19 cellular contexts compared by ENCODE assay signal in the genomic region with DNA sequence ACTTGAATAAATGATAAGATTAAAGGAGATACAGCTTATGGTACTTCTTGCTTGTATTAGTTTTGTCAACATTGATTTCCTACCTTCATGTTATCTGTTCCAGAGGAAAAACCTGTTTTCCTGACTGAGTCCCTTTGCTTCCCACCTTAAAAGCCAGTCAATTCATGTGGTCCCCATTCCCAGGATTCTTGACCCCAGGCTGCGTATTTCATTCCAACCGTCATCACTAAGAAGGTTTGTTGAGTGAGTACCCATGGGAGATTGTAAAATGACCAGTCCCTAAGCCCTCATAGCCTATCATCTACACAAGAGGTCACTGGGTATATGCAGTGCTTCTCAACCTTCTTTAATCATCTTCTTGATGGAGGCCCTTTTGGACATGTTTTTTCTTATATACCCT. TPM values are rescaled to one million over a fixed set of nuclear protein-coding genes. Genes with fewer than 3 reads are reported as not detected.
DNase-seq lines count a peak whose midpoint lies in the region; ATAC-seq and TF ChIP-seq lines count a peak whose summit lies in the region.
"Had no signal": no experiment of that assay in that cellular context is flagged by ENCODE, and none has a peak within 500 bp of the region (broad histone marks: within the 10 kb centered on the region; RNA-seq: fewer than 3 reads in every experiment).

No MANE protein-coding gene starts in this region.

- no peak overlapping the region for H3K9ac ChIP-seq in HUES64 (ENCODE audit: low read depth, low read length)

- no peaks in the 10 kb centered on the region for H3K79me2 ChIP-seq in GM23338 (replicated peaks; ENCODE audit: insufficient read depth)
- H3K79me2 ChIP-seq in osteoblast (ENCODE audit: insufficient read depth, low read length): no peaks in the 10 kb centered on the region

- H3K4me1 ChIP-seq in GM23338 (ENCODE audit: insufficient read depth) (peaks cover 26% of the 10 kb centered on the region), HUES64 (ENCODE audit: insufficient read depth, low read length) (peaks cover 34% of the 10 kb centered on the region), osteoblast (ENCODE audit: insufficient read depth, low read length) (no peaks in the 10 kb centered on the region), psoas muscle (no peaks in the 10 kb centered on the region)
- H3K4me1 ChIP-seq: HAP-1 had no signal

- H3K27ac ChIP-seq in GM23338 (ENCODE audit: low read depth) (peak overlapping the region; percentile 82; the same call in 1 of the 2 replicates), HUES64 (ENCODE audit: low read depth, low read length) (peak overlapping the region; percentile 46; the same call in 1 of the 2 replicates), osteoblast (ENCODE audit: low read depth, low read length) (no peak overlapping the region), psoas muscle (no peak overlapping the region)
- H3K27ac ChIP-seq: A549 had no signal

- POLR2A ChIA-PET in activated CD8-positive, alpha-beta T cell treated with anti-CD3 and anti-CD28 coated beads, Interleukin-2, amount 10 ng/mL, durations not matched to agents 7 days and 5 days (lab: Charles Lee): no interaction called here

- H3K4me3 ChIP-seq in GM23338 (no peak overlapping the region), HUES64 (ENCODE audit: low read length) (no peak overlapping the region), osteoblast (ENCODE audit: insufficient read depth, low read length) (no peak overlapping the region), psoas muscle (no peak overlapping the region)
- H3K4me3 ChIP-seq: A549, HAP-1 had no signal

- no peak for ATAC-seq in GM23338
- ATAC-seq in activated CD8-positive, alpha-beta T cell treated with anti-CD3 and anti-CD28 coated beads, Interleukin-2, amount 10 ng/mL, durations not matched to agents 7 days and 5 days: no peak
- ATAC-seq in psoas muscle: no peak
- ATAC-seq: A549 had no signal

- no peaks in the 10 kb centered on the region for H3K36me3 ChIP-seq in GM23338 (ENCODE audit: insufficient read depth)
- H3K36me3 ChIP-seq in HUES64 (ENCODE audit: insufficient read depth, low read length): no peaks in the 10 kb centered on the region
- H3K36me3 ChIP-seq in osteoblast (ENCODE audit: insufficient read depth, low read length): no peaks in the 10 kb centered on the region
- no peaks in the 10 kb centered on the region for H3K36me3 ChIP-seq in psoas muscle (ENCODE audit: insufficient read depth in 1 of 2, low read depth in 1 of 2)
- H3K36me3 ChIP-seq: HAP-1 had no signal

- no CpG with 5 or more reads among the region's 2 CpGs for WGBS in HUES64
- 79 to 91% (median 88%) methylated on average over 2 of the region's 2 CpGs for WGBS in psoas muscle, 3 donors

- H4K20me1 ChIP-seq in GM23338 (replicated peaks; ENCODE audit: insufficient read depth): no peaks in the 10 kb centered on the region
- no peaks in the 10 kb centered on the region for H4K20me1 ChIP-seq in osteoblast (ENCODE audit: insufficient read depth, low read length)

- TF ChIP-seq CTCF in GM23338 (conservative IDR thresholded peaks at IDR 0.05; ENCODE audit: low read depth in 2 of 2) (no peak), osteoblast (IDR thresholded peaks at IDR 0.05; ENCODE audit: extremely low read depth, low read depth, low read length) (no peak), psoas muscle (IDR thresholded peaks at IDR 0.05) (no peak)

- H3K27ac Mint-ChIP-seq in GM23338: peak overlapping the region; percentile 66; the same call in 1 of the 2 replicates
- H3K27ac Mint-ChIP-seq in activated CD8-positive, alpha-beta T cell treated with anti-CD3 and anti-CD28 coated beads, Interleukin-2, amount 10 ng/mL, durations not matched to agents 7 days and 5 days: no peak overlapping the region
- H3K27ac Mint-ChIP-seq: CD4-positive, alpha-beta memory T cell; HFFc6 had no signal

- no peaks in the 10 kb centered on the region for H3F3A ChIP-seq in GM23338 (replicated peaks; ENCODE audit: low read depth)

- intact Hi-C loops in psoas muscle (cut with DNase I): no loop called here

- no peaks in the 10 kb centered on the region for H3K27me3 Mint-ChIP-seq in GM23338 (ENCODE audit: insufficient read depth, low read depth, poor library complexity)
- no peaks in the 10 kb centered on the region for H3K27me3 Mint-ChIP-seq in activated CD8-positive, alpha-beta T cell treated with anti-CD3 and anti-CD28 coated beads, Interleukin-2, amount 10 ng/mL, durations not matched to agents 7 days and 5 days (ENCODE audit: low read depth)

- H3K9me3 ChIP-seq in HUES64 (ENCODE audit: insufficient read depth, low read depth, low read length) (no peaks in the 10 kb centered on the region), osteoblast (ENCODE audit: low read depth, low read length) (no peaks in the 10 kb centered on the region), psoas muscle (no peaks in the 10 kb centered on the region)
- H3K9me3 ChIP-seq: A549, HAP-1 had no signal

- H3K4me2 ChIP-seq in GM23338: peak overlapping the region; percentile 46; the same call in 1 of the 2 replicates
- H3K4me2 ChIP-seq in osteoblast (ENCODE audit: insufficient read depth, low read length): no peak overlapping the region
- H3K4me2 ChIP-seq: A549 had no signal

- DNase-seq in GM23338 (ENCODE audit: low spot score) (no peak), islet precursor cell (peak; percentile 73), osteoblast (ENCODE audit: insufficient read length, low spot score, missing footprints) (peak; percentile 17), H4 (ENCODE audit: low spot score) (no peak), psoas muscle (no peak), NCI-H748 (lab: John Stamatoyannopoulos, UW; ENCODE audit: unreplicated experiment) (no peak)
- no peak for DNase-seq in activated CD8-positive, alpha-beta T cell treated with anti-CD3 and anti-CD28 coated beads, Interleukin-2, amount 10 ng/mL, durations not matched to agents 7 days and 5 days
- DNase-seq: 8988T; ACHN; C1 segment of cervical spinal cord; Calu3; CD4-positive, alpha-beta memory T cell; COR-L47; DMS53; DMS79 treated with DMSO at 0.1 percent for 48 hours; HFFc6 had no signal

- no peak overlapping the region for H3K4me3 Mint-ChIP-seq in GM23338
- no peak overlapping the region for H3K4me3 Mint-ChIP-seq in activated CD8-positive, alpha-beta T cell treated with anti-CD3 and anti-CD28 coated beads, Interleukin-2, amount 10 ng/mL, durations not matched to agents 7 days and 5 days
- H3K4me3 Mint-ChIP-seq: CD4-positive, alpha-beta memory T cell; HFFc6 had no signal

- no peaks in the 10 kb centered on the region for H3K9me2 ChIP-seq in GM23338 (ENCODE audit: insufficient read depth)

- H3K9me3 Mint-ChIP-seq in GM23338: no peaks in the 10 kb centered on the region; the same call in 1 of the 3 replicates
- H3K9me3 Mint-ChIP-seq in activated CD8-positive, alpha-beta T cell treated with anti-CD3 and anti-CD28 coated beads, Interleukin-2, amount 10 ng/mL, durations not matched to agents 7 days and 5 days (ENCODE audit: insufficient read depth): no peaks in the 10 kb centered on the region
- H3K9me3 Mint-ChIP-seq: HFFc6 had no signal

- CTCF ChIA-PET in activated CD8-positive, alpha-beta T cell treated with anti-CD3 and anti-CD28 coated beads, Interleukin-2, amount 10 ng/mL, durations not matched to agents 7 days and 5 days (lab: Charles Lee): no interaction called here

- H3K36me3 Mint-ChIP-seq in GM23338 (ENCODE audit: low read depth): no peaks in the 10 kb centered on the region; the same call in 1 of the 3 replicates
- no peaks in the 10 kb centered on the region for H3K36me3 Mint-ChIP-seq in activated CD8-positive, alpha-beta T cell treated with anti-CD3 and anti-CD28 coated beads, Interleukin-2, amount 10 ng/mL, durations not matched to agents 7 days and 5 days (ENCODE audit: low read depth)
- H3K36me3 Mint-ChIP-seq: CD4-positive, alpha-beta memory T cell had no signal

- peaks cover 16% of the 10 kb centered on the region for H3K4me1 Mint-ChIP-seq in GM23338
- no peaks in the 10 kb centered on the region for H3K4me1 Mint-ChIP-seq in activated CD8-positive, alpha-beta T cell treated with anti-CD3 and anti-CD28 coated beads, Interleukin-2, amount 10 ng/mL, durations not matched to agents 7 days and 5 days (ENCODE audit: low read depth)
- H3K4me1 Mint-ChIP-seq: CD4-positive, alpha-beta memory T cell had no signal

- H3K27me3 ChIP-seq in GM23338 (ENCODE audit: insufficient read depth): no peaks in the 10 kb centered on the region
- H3K27me3 ChIP-seq in HUES64 (ENCODE audit: insufficient read depth, low read length): no peaks in the 10 kb centered on the region
- H3K27me3 ChIP-seq in osteoblast (ENCODE audit: insufficient read depth, low read length): no peaks in the 10 kb centered on the region
- H3K27me3 ChIP-seq in psoas muscle (ENCODE audit: insufficient read depth in 3 of 3, low read length in 2 of 3): peaks cover 0 to 3% (median 0%) of the 10 kb centered on the region in 3 donors

- H2AFZ ChIP-seq in GM23338: no peak overlapping the region
- H2AFZ ChIP-seq in osteoblast (ENCODE audit: low read length): no peak overlapping the region

TF ChIP-seq in GM23338, 12 proteins besides CTCF, POLR2A, EP300 and RAD21 (continues in another document):
- TF ChIP-seq, protein P1, sequence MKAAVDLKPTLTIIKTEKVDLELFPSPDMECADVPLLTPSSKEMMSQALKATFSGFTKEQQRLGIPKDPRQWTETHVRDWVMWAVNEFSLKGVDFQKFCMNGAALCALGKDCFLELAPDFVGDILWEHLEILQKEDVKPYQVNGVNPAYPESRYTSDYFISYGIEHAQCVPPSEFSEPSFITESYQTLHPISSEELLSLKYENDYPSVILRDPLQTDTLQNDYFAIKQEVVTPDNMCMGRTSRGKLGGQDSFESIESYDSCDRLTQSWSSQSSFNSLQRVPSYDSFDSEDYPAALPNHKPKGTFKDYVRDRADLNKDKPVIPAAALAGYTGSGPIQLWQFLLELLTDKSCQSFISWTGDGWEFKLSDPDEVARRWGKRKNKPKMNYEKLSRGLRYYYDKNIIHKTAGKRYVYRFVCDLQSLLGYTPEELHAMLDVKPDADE (IDR thresholded peaks at IDR 0.05): no peak
- TF ChIP-seq CREB1 (CRISPR knock-in tag; IDR thresholded peaks at IDR 0.05; ENCODE audit: low read depth) (no peak), EZH2phosphoT487 (IDR thresholded peaks at IDR 0.05; ENCODE audit: unreplicated experiment) (no peak), STAT1 (IDR thresholded peaks at IDR 0.05; ENCODE audit: unreplicated experiment) (no peak)

RNA-seq across cellular contexts. Expression of a gene that starts 52.2 kb away (rescaled TPM):
- total RNA-seq in GM23338 (2014; rRNA removed; shearing (Covaris generic)): 427 and 472 TPM in 2 replicates
- 682 and 714 TPM in 2 replicates for polyA plus RNA-seq in GM23338 (2016; fragmentation: Nextera tagmentation; extraction: Ambion mirVana)
- polyA plus RNA-seq in HUES64 (2013, experiment 1 of 2): 401 TPM
- 452 TPM for polyA plus RNA-seq in HUES64 (2013, experiment 2 of 2)
- total RNA-seq in osteoblast: 144 and 150 TPM in 2 replicates
- 10 to 100 TPM; 11.1 to 11.3 TPM for total RNA-seq in activated CD8-positive, alpha-beta T cell treated with anti-CD3 and anti-CD28 coated beads, Interleukin-2, amount 10 ng/mL, durations not matched to agents 7 days and 5 days
- 426 and 477 TPM in 2 replicates for total RNA-seq in H4 (2014; rRNA removed; shearing (Covaris generic))
- total RNA-seq in psoas muscle: 10 to 100 TPM in 1 of 4 donors, 1 to 10 TPM in 3; 7.1 to 24.4 (median 8.8) TPM
- polyA plus RNA-seq in psoas muscle: 10 to 100 TPM in 2 of 3 donors, 1 to 10 TPM in 1; 6.2 to 12.7 (median 10.8) TPM

Comparison
In these comparisons a context has a peak if more than half of its experiments do, and no peak if none do; other contexts are left out.
1. DNase-seq: peak in islet precursor cell (single experiment) and osteoblast (single experiment); none in GM23338 (single experiment), activated CD8-positive, alpha-beta T cell treated with anti-CD3 and anti-CD28 coated beads, Interleukin-2, amount 10 ng/mL, durations not matched to agents 7 days and 5 days (single experiment), H4 (single experiment), psoas muscle (0 of 2) and NCI-H748 (single experiment).
2. H3K27ac ChIP-seq: peak in GM23338 (single experiment) and HUES64 (single experiment); none in osteoblast (single experiment) and psoas muscle (single experiment).